In genomic region chr5:132674671-132675506, GRCh38 we compare ENCODE assay signal across 1 cellular context.
TF ChIP-seq lines count a peak whose summit lies in the region.

No MANE protein-coding gene starts in this region.

TF ChIP-seq in GM12878, 131 proteins besides CTCF, POLR2A, EP300 and RAD21 (continues in another document):
- TF ChIP-seq POLR2AphosphoS2 (IDR thresholded peaks at IDR 0.05; ENCODE audit: low read depth, low read length) (peak; percentile 35; the same call in 1 of the 2 replicates), SUPT20H (IDR thresholded peaks at IDR 0.05; ENCODE audit: borderline replicate concordance, control insufficient read depth, low read depth, low read length) (no peak), ZBED1 (IDR thresholded peaks at IDR 0.05; ENCODE audit: borderline replicate concordance) (no peak), SP1 (IDR thresholded peaks at IDR 0.05; ENCODE audit: low read depth, low read length) (peak; percentile 54), HDAC6 (IDR thresholded peaks at IDR 0.05; ENCODE audit: unreplicated experiment) (no peak), IRF3 (IDR thresholded peaks at IDR 0.05) (no peak), NKRF (conservative IDR thresholded peaks at IDR 0.05) (no peak; the same call in 1 of the 2 replicates), CHD1 (IDR thresholded peaks at IDR 0.05; ENCODE audit: low read depth, low read length) (no peak), MEF2A (IDR thresholded peaks at IDR 0.05; ENCODE audit: insufficient read depth, low read depth, low read length) (0 out of 2 replicates have a peak, but pooled peaks have one; percentile 11), SPI1 (IDR thresholded peaks at IDR 0.05; ENCODE audit: borderline replicate concordance, insufficient read depth, low read depth, low read length) (peak; percentile 98), IRF5 (IDR thresholded peaks at IDR 0.05; ENCODE audit: borderline replicate concordance) (no peak), GABPA (IDR thresholded peaks at IDR 0.05; ENCODE audit: low read depth) (no peak), ESRRA (IDR thresholded peaks at IDR 0.05; ENCODE audit: low read length) (no peak), NFXL1 (IDR thresholded peaks at IDR 0.05; ENCODE audit: borderline replicate concordance) (no peak), PBX3 (IDR thresholded peaks at IDR 0.05; ENCODE audit: insufficient replicate concordance, low read depth, low read length) (peak; percentile 58), SMARCA5 (IDR thresholded peaks at IDR 0.05) (no peak; the same call in 1 of the 2 replicates), RELA (IDR thresholded peaks at IDR 0.05; ENCODE audit: borderline replicate concordance, partially characterized antibody) (peak; percentile 41), ZSCAN29 (IDR thresholded peaks at IDR 0.05) (no peak), TCF12 (IDR thresholded peaks at IDR 0.05; ENCODE audit: low read depth, low read length) (peak; percentile 57; the same call in 1 of the 2 replicates), MTA3 (IDR thresholded peaks at IDR 0.05; ENCODE audit: borderline replicate concordance, low read length) (peak; percentile 80; the same call in 1 of the 2 replicates), CBX5 (IDR thresholded peaks at IDR 0.05; ENCODE audit: low read depth) (no peak), HSF1 (IDR thresholded peaks at IDR 0.05; ENCODE audit: low read depth, low read length) (no peak), CEBPB (IDR thresholded peaks at IDR 0.05; ENCODE audit: borderline replicate concordance in 1 of 2, low read depth in 2 of 2, low read length in 2 of 2) (no peak), ELK1 (IDR thresholded peaks at IDR 0.05; ENCODE audit: low read depth, low read length) (no peak), ATF3 (IDR thresholded peaks at IDR 0.05; ENCODE audit: borderline replicate concordance, extremely low read depth, low read depth, low read length) (no peak), SRF (IDR thresholded peaks at IDR 0.05; ENCODE audit: low read depth in 2 of 2, low read length in 2 of 2) (no peak), MEF2B (IDR thresholded peaks at IDR 0.05; ENCODE audit: partially characterized antibody, poor library complexity, severe bottlenecking) (peak; percentile 85), BCL11A (IDR thresholded peaks at IDR 0.05; ENCODE audit: low read depth, low read length) (peak; percentile 55; the same call in 1 of the 2 replicates), POLR2AphosphoS5 (IDR thresholded peaks at IDR 0.05; ENCODE audit: low read length) (peak; percentile 65; the same call in 1 of the 2 replicates), YY1 (IDR thresholded peaks at IDR 0.05; ENCODE audit: low read depth, low read length) (no peak), ZNF274 (IDR thresholded peaks at IDR 0.05; ENCODE audit: insufficient read depth, insufficient read length) (no peak), NFIC (IDR thresholded peaks at IDR 0.05; ENCODE audit: low read depth, low read length) (peak; percentile 19; the same call in 1 of the 2 replicates), ZNF687 (IDR thresholded peaks at IDR 0.05) (peak; percentile 84), MTA2 (IDR thresholded peaks at IDR 0.05; ENCODE audit: low read depth) (peak; percentile 85), RAD51 (IDR thresholded peaks at IDR 0.05) (peak; percentile 78), IKZF2 (IDR thresholded peaks at IDR 0.05) (peak; percentile 96 to 97), SIX5 (IDR thresholded peaks at IDR 0.05; ENCODE audit: low read depth, low read length, severe bottlenecking) (no peak), SUZ12 (IDR thresholded peaks at IDR 0.05; ENCODE audit: unreplicated experiment) (no peak), SKIL (IDR thresholded peaks at IDR 0.05; ENCODE audit: low read depth, poor library complexity, severe bottlenecking) (peak; percentile 55), RB1 (IDR thresholded peaks at IDR 0.05; ENCODE audit: borderline replicate concordance) (no peak), ZBTB4 (CRISPR knock-in tag; IDR thresholded peaks at IDR 0.05) (no peak)
